In the genomic region with DNA sequence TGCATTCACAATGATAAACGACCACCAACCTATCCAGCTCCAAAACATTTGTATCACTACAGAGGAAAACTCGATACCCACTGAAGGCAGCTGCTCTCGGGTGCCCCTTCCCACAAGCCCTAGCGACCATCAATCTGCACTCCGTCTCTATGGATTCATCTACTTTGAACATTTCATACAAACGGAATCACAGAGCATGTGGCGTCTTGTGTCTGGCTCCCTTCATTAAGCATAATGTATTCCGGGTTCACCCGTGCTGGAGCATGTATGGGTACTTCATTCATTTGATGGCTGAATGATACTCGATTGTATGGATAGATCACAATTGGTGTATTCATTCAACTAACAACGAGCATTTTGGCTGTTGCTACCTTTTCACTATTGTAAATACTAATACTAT, we compare ENCODE assay signal across 14 cellular contexts.
"Had no signal": no experiment of that assay in that cellular context is flagged by ENCODE, and none has a peak within 500 bp of the region (broad histone marks: within the 10 kb centered on the region; RNA-seq: fewer than 3 reads in every experiment).

No MANE protein-coding gene starts in this region.

- H3K36me3 ChIP-seq: neutrophil, stomach, WERI-Rb-1 had no signal

- H3K27ac Mint-ChIP-seq: activated CD4-positive, alpha-beta T cell treated with anti-CD3 and anti-CD28 coated beads for 36 hours; activated CD8-positive, alpha-beta T cell treated with anti-CD3 and anti-CD28 coated beads, Interleukin-2, amount 10 ng/mL, durations not matched to agents 7 days and 5 days; naive thymus-derived CD4-positive, alpha-beta T cell had no signal

- H3K27ac ChIP-seq: coronary artery, neutrophil, WERI-Rb-1 had no signal

- H3K9me3 ChIP-seq: neutrophil, stomach had no signal

- DNase-seq: activated CD4-positive, alpha-beta T cell treated with anti-CD3 and anti-CD28 coated beads for 36 hours; activated CD8-positive, alpha-beta memory T cell treated with anti-CD3 and anti-CD28 coated beads, Interleukin-2, amount 50 U/mL, for 48 hours; activated CD8-positive, alpha-beta T cell treated with anti-CD3 and anti-CD28 coated beads, Interleukin-2, amount 10 ng/mL, durations not matched to agents 7 days and 5 days; activated naive CD4-positive, alpha-beta T cell; central memory CD4-positive, alpha-beta T cell; effector CD8-positive, alpha-beta T cell; hypothalamus; left cardiac atrium; naive thymus-derived CD4-positive, alpha-beta T cell; stimulated activated CD4-positive, alpha-beta T cell treated with anti-CD3 and anti-CD28 coated beads, Interleukin-4, amount 100 ng/mL, for 4 hours; stomach; WERI-Rb-1 had no signal

- H3K4me3 ChIP-seq: coronary artery, stomach had no signal

- H3K4me3 Mint-ChIP-seq: activated CD4-positive, alpha-beta T cell treated with anti-CD3 and anti-CD28 coated beads for 36 hours; activated CD8-positive, alpha-beta T cell treated with anti-CD3 and anti-CD28 coated beads, Interleukin-2, amount 10 ng/mL, durations not matched to agents 7 days and 5 days; naive thymus-derived CD4-positive, alpha-beta T cell had no signal

- H3K27me3 Mint-ChIP-seq: activated CD4-positive, alpha-beta T cell treated with anti-CD3 and anti-CD28 coated beads for 36 hours; naive thymus-derived CD4-positive, alpha-beta T cell had no signal

- H3K4me1 Mint-ChIP-seq: activated CD4-positive, alpha-beta T cell treated with anti-CD3 and anti-CD28 coated beads for 36 hours had no signal

- ATAC-seq: activated CD4-positive, alpha-beta T cell treated with anti-CD3 and anti-CD28 coated beads for 36 hours; activated CD8-positive, alpha-beta T cell treated with anti-CD3 and anti-CD28 coated beads, Interleukin-2, amount 10 ng/mL, durations not matched to agents 7 days and 5 days; left cardiac atrium; naive thymus-derived CD4-positive, alpha-beta T cell had no signal

- H3K27me3 ChIP-seq: neutrophil, stomach had no signal
